ENCODE assay signal across 1 cellular context in genomic region chr11:108961095-108961494, GRCh38.
TF ChIP-seq lines count a peak whose summit lies in the region.

No MANE protein-coding gene starts in this region.

TF ChIP-seq in WTC11, 78 proteins besides CTCF, POLR2A, EP300 and RAD21 (continued from another document):
- no peak for TF ChIP-seq ARID4B (CRISPR knock-in tag; IDR thresholded peaks at IDR 0.05; ENCODE audit: borderline replicate concordance)
- no peak for TF ChIP-seq GTF2I (CRISPR knock-in tag; conservative IDR thresholded peaks at IDR 0.05)
- TF ChIP-seq ZNF423 (CRISPR knock-in tag; IDR thresholded peaks at IDR 0.05), result no peak
- no peak for TF ChIP-seq CREB1 (CRISPR knock-in tag; IDR thresholded peaks at IDR 0.05)
- TF ChIP-seq ATF3 (CRISPR knock-in tag; conservative IDR thresholded peaks at IDR 0.05), result no peak
- no peak for TF ChIP-seq ZNF532 (CRISPR knock-in tag; IDR thresholded peaks at IDR 0.05; ENCODE audit: borderline replicate concordance)
